In genomic region chr5:1226839-1227238, GRCh38 we compare ENCODE assay signal across 2 cellular contexts.
TF ChIP-seq lines count a peak whose summit lies in the region.

No MANE protein-coding gene starts in this region.

TF ChIP-seq in HepG2, 621 proteins besides CTCF, POLR2A, EP300 and RAD21:
- TF ChIP-seq CENPX (CRISPR knock-in tag; IDR thresholded peaks at IDR 0.05), result no peak
- TF ChIP-seq NR1H2 (CRISPR knock-in tag; IDR thresholded peaks at IDR 0.05; ENCODE audit: borderline replicate concordance, low read depth), result no peak
- no peak for TF ChIP-seq MBD4 (IDR thresholded peaks at IDR 0.05; ENCODE audit: borderline replicate concordance, low read length)
- 0 out of 2 replicates have a peak, but pooled peaks have one; percentile 63 for TF ChIP-seq HNRNPL (IDR thresholded peaks at IDR 0.05; ENCODE audit: low read depth, low read length)

TF ChIP-seq in K562, 482 proteins besides CTCF, POLR2A, EP300 and RAD21:
- TF ChIP-seq BDP1 (IDR thresholded peaks at IDR 0.05; ENCODE audit: insufficient read depth, insufficient read length) (no peak), HNRNPL (IDR thresholded peaks at IDR 0.05; ENCODE audit: low read depth, low read length) (peak; percentile 96)
